Comparison of ENCODE assay signal across 8 cellular contexts in the genomic region with DNA sequence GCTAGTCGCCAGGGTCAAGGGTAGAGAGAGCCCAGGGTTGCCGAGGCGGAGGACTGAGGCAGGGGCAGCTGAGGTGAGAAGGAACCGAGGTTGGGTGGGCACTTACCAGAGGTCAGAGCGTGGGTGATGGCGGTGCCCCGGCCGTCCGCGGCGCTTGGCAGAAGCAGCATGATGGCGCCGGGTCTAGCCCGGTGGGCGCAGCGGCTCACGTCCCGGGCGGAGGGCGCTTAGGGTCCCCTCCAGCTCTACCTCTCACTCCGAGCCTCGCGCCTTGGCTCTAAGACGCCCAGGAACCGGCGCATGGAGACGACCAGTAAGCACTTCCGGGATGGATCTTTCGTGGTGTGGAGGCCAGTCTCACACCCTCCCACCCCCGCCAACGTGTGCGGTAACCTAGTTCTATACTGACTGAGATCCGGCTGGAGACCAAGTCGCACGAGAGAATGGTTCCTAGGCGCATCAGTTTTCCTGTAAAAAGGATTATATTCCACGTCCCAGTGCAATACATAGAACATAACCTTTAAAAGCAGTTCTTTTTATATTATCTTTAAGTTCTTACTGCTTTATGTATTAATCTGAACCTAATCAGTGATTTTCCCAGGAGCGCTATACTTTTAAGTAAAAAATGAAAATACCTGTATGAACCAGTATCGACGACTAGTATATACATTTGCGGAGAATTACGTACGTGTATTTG. TPM values are rescaled to one million over a fixed set of nuclear protein-coding genes. Genes with fewer than 3 reads are reported as not detected.
DNase-seq lines count a peak whose midpoint lies in the region; ATAC-seq lines count a peak whose summit lies in the region.

A gene with protein sequence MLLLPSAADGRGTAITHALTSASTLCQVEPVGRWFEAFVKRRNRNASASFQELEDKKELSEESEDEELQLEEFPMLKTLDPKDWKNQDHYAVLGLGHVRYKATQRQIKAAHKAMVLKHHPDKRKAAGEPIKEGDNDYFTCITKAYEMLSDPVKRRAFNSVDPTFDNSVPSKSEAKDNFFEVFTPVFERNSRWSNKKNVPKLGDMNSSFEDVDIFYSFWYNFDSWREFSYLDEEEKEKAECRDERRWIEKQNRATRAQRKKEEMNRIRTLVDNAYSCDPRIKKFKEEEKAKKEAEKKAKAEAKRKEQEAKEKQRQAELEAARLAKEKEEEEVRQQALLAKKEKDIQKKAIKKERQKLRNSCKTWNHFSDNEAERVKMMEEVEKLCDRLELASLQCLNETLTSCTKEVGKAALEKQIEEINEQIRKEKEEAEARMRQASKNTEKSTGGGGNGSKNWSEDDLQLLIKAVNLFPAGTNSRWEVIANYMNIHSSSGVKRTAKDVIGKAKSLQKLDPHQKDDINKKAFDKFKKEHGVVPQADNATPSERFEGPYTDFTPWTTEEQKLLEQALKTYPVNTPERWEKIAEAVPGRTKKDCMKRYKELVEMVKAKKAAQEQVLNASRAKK (minus strand): TSS at position 315 of the 697 bp plus-strand sequence. CDS start 145 bp downstream, at position 170.

- peaks cover 5 to 64% (median 51%) of the 10 kb centered on the region in 11 experiments; a peak in 21 of 22 replicates for H4K20me1 ChIP-seq in BLaER1 treated with 17β-estradiol and CSF1 and Interleukin-3, amounts not matched to agents 10 nM and 100 nM

- no peaks in the 10 kb centered on the region for H3K9me3 Mint-ChIP-seq in activated CD4-positive, alpha-beta T cell treated with anti-CD3 and anti-CD28 coated beads, Interleukin-2, amount 10 ng/mL, durations not matched to agents 7 days and 5 days

- ATAC-seq in GM19324 (IDR thresholded peaks at IDR 0.05; ENCODE audit: low FRiP score, unreplicated experiment): peak; percentile 82
- ATAC-seq in HG03469 (IDR thresholded peaks at IDR 0.05; ENCODE audit: unreplicated experiment): peak; percentile 54
- peak; percentile 92 for ATAC-seq in left lobe of liver

- H3K27ac Mint-ChIP-seq in activated CD4-positive, alpha-beta T cell treated with anti-CD3 and anti-CD28 coated beads, Interleukin-2, amount 10 ng/mL, durations not matched to agents 7 days and 5 days: peak within 1 kb of the TSS; percentile 96

- H3K27ac ChIP-seq in BLaER1 treated with 17β-estradiol and CSF1 and Interleukin-3, amounts not matched to agents 10 nM and 100 nM: peak within 1 kb of the TSS; percentile 73 to 97 (median 92)

- H3K27me3 ChIP-seq in BLaER1 treated with 17β-estradiol and CSF1 and Interleukin-3, amounts not matched to agents 10 nM and 100 nM: no peaks in the 10 kb centered on the region

- DNase-seq in NCI-H526 (lab: John Stamatoyannopoulos, UW): peak; percentile 90 to 97
- peak; percentile 90 for DNase-seq in activated CD4-positive, alpha-beta T cell treated with anti-CD3 and anti-CD28 coated beads, Interleukin-2, amount 10 ng/mL, durations not matched to agents 7 days and 5 days
- peak; percentile 93 for DNase-seq in dedifferentiated amniotic fluid mesenchymal stem cell (ENCODE audit: extremely low spot score)
- DNase-seq in left lobe of liver (ENCODE audit: low spot score): peak; percentile 87
- DNase-seq in stimulated activated CD4-positive, alpha-beta T cell treated with anti-CD3 and anti-CD28 coated beads, Interleukin-2, amount 100 ng/mL, for 24 hours: peak; percentile 85 to 87

- CTCF ChIA-PET in activated CD4-positive, alpha-beta T cell treated with anti-CD3 and anti-CD28 coated beads, Interleukin-2, amount 10 ng/mL, durations not matched to agents 7 days and 5 days (lab: Charles Lee): interaction anchor here (1.0 kb wide), 1 partner anchor 9 kb away, joined by 3 read pairs; no protein-coding TSS in a partner anchor

- peak within 1 kb of the TSS; percentile 74 to 99 (median 88) for H3K4me3 ChIP-seq in BLaER1 treated with 17β-estradiol and CSF1 and Interleukin-3, amounts not matched to agents 10 nM and 100 nM

- peaks cover 49% of the 10 kb centered on the region for H3K4me1 Mint-ChIP-seq in activated CD4-positive, alpha-beta T cell treated with anti-CD3 and anti-CD28 coated beads, Interleukin-2, amount 10 ng/mL, durations not matched to agents 7 days and 5 days

- no peaks in the 10 kb centered on the region for H3K27me3 Mint-ChIP-seq in activated CD4-positive, alpha-beta T cell treated with anti-CD3 and anti-CD28 coated beads, Interleukin-2, amount 10 ng/mL, durations not matched to agents 7 days and 5 days

- H3K4me3 Mint-ChIP-seq in activated CD4-positive, alpha-beta T cell treated with anti-CD3 and anti-CD28 coated beads, Interleukin-2, amount 10 ng/mL, durations not matched to agents 7 days and 5 days: peak within 1 kb of the TSS; percentile 92

- peaks cover 23 to 41% (median 36%) of the 10 kb centered on the region in 11 experiments for H3K36me3 ChIP-seq in BLaER1 treated with 17β-estradiol and CSF1 and Interleukin-3, amounts not matched to agents 10 nM and 100 nM

- peak within 1 kb of the TSS; percentile 73 to 98 (median 91) for H3K4me2 ChIP-seq in BLaER1 treated with 17β-estradiol and CSF1 and Interleukin-3, amounts not matched to agents 10 nM and 100 nM

- peaks cover 28% of the 10 kb centered on the region for H3K36me3 Mint-ChIP-seq in activated CD4-positive, alpha-beta T cell treated with anti-CD3 and anti-CD28 coated beads, Interleukin-2, amount 10 ng/mL, durations not matched to agents 7 days and 5 days (ENCODE audit: low read depth)

- POLR2A ChIA-PET in activated CD4-positive, alpha-beta T cell treated with anti-CD3 and anti-CD28 coated beads, Interleukin-2, amount 10 ng/mL, durations not matched to agents 7 days and 5 days (lab: Charles Lee): no interaction called here

- peaks cover 55 to 67% (median 63%) of the 10 kb centered on the region in 10 experiments for H3K4me1 ChIP-seq in BLaER1 treated with 17β-estradiol and CSF1 and Interleukin-3, amounts not matched to agents 10 nM and 100 nM

- no peaks in the 10 kb centered on the region for H3K9me3 ChIP-seq in BLaER1 treated with 17β-estradiol and CSF1 and Interleukin-3, amounts not matched to agents 10 nM and 100 nM (replicated peaks in 1 of 11)

- peak within 1 kb of the TSS; percentile 85 to 98 (median 94) for H3K9ac ChIP-seq in BLaER1 treated with 17β-estradiol and CSF1 and Interleukin-3, amounts not matched to agents 10 nM and 100 nM

RNA-seq across cellular contexts. Expression of the gene that starts here (rescaled TPM):
- total RNA-seq in activated CD4-positive, alpha-beta T cell treated with anti-CD3 and anti-CD28 coated beads, Interleukin-2, amount 10 ng/mL, durations not matched to agents 7 days and 5 days: 10 to 100 TPM; 31.4 to 32.1 TPM
- total RNA-seq in left lobe of liver: 8.5 TPM

Comparison
In these comparisons a context has a peak if more than half of its experiments do, and no peak if none do; other contexts are left out.
1. Peak in every context shown above with its lines: DNase-seq, ATAC-seq, H3K4me3 ChIP-seq and H3K27ac ChIP-seq.